22 cellular contexts compared by ENCODE assay signal in the genomic region with DNA sequence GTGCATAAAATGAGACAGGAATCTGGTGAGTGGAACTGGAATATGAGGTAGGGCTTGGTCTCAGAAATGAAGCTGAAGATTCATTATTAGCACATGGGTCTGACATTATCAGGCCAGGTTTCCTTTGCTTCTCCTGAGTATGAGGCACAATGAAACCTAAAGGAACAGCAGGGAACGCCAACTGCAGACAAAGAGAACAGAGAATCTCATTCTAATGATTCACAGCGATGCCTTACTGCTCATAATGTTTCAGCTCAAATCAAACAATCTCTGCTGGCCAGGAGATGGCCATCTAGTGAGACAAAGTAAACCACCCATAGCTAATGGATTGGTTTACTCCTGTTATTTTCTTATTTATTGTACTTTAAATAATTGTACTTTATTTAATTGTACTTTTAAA.
DNase-seq lines count a peak whose midpoint lies in the region; ATAC-seq and TF ChIP-seq lines count a peak whose summit lies in the region.
"Had no signal": no experiment of that assay in that cellular context is flagged by ENCODE, and none has a peak within 500 bp of the region (broad histone marks: within the 10 kb centered on the region; RNA-seq: fewer than 3 reads in every experiment).

No MANE protein-coding gene starts in this region.

- intact Hi-C loops in left ventricle myocardium inferior (cut with micrococcal nuclease) (no loop called here), left ventricle myocardium superior (cut with micrococcal nuclease) (no loop called here)

- H3K4me1 ChIP-seq in left ventricle myocardium inferior, result peaks cover 34% of the 10 kb centered on the region
- H3K4me1 ChIP-seq in urinary bladder (ENCODE audit: insufficient read depth), result no peaks in the 10 kb centered on the region
- H3K4me1 ChIP-seq: HAP-1, parathyroid adenoma, Peyer's patch, thyroid gland had no signal

- WGBS in urinary bladder, result 76% methylated on average over 2 of the region's 2 CpGs

- H3K9me3 ChIP-seq in left ventricle myocardium inferior (replicated peaks), result no peaks in the 10 kb centered on the region
- H3K9me3 ChIP-seq: HAP-1, Peyer's patch, thyroid gland had no signal

- peaks cover 12% of the 10 kb centered on the region for H3K36me3 ChIP-seq in left ventricle myocardium inferior
- no peaks in the 10 kb centered on the region for H3K36me3 ChIP-seq in urinary bladder (ENCODE audit: insufficient read depth)
- H3K36me3 ChIP-seq: HAP-1, Peyer's patch, thyroid gland had no signal

- in situ Hi-C loops in SK-MEL-5 (cut with HindIII; ENCODE audit: low pct_unique_long_range_greater_than_20kb, low sequenced_read_pairs), result no loop called here

- H3K4me3 ChIP-seq in left ventricle myocardium inferior (no peak overlapping the region), urinary bladder (ENCODE audit: low read depth, low read length) (no peak overlapping the region)
- H3K4me3 ChIP-seq: HAP-1, hepatocyte, Peyer's patch, thyroid gland had no signal

- no peak for ATAC-seq in left ventricle myocardium superior
- ATAC-seq: activated CD8-positive, alpha-beta T cell treated with anti-CD3 and anti-CD28 coated beads for 36 hours; right cardiac atrium had no signal

- no peak for TF ChIP-seq CTCF in left ventricle myocardium inferior (IDR thresholded peaks at IDR 0.05; ENCODE audit: borderline replicate concordance)

- DNase-seq in left ventricle myocardium inferior (no peak), left ventricle myocardium superior (no peak), SK-MEL-5 (ENCODE audit: low read depth, low spot score) (peak; percentile 21), iPS-NIHi11 (ENCODE audit: low spot score) (peak; percentile 14), activated gamma-delta T cell treated with Interleukin-2 at 50 U/mL for 16 hours (no peak), foreskin melanocyte (no peak)
- DNase-seq in stimulated activated CD4-positive, alpha-beta T cell treated with anti-CD3 and anti-CD28 coated beads, Interleukin-4, amount 100 ng/mL, for 24 hours, result no peak
- DNase-seq: activated CD8-positive, alpha-beta T cell treated with anti-CD3 and anti-CD28 coated beads for 36 hours; activated effector memory CD4-positive, alpha-beta T cell treated with Interleukin-2 at 50 U/mL for 16 hours; activated naive CD8-positive, alpha-beta T cell treated with anti-CD3 and anti-CD28 coated beads, Interleukin-2, amount 10 ng/mL, durations not matched to agents 7 days and 5 days; C1 segment of cervical spinal cord; Calu3; Peyer's patch; right cardiac atrium; SIG-M5; stimulated activated naive CD4-positive, alpha-beta T cell treated with Interleukin-2 at 50 U/mL for 16 hours; thyroid gland had no signal

- peak overlapping the region; percentile 77 for H3K27ac ChIP-seq in left ventricle myocardium inferior (replicated peaks)
- H3K27ac ChIP-seq in urinary bladder (ENCODE audit: low read depth), result peak overlapping the region; percentile 10
- H3K27ac ChIP-seq: epithelial cell of prostate, hepatocyte, parathyroid adenoma, Peyer's patch, thyroid gland had no signal

- no peaks in the 10 kb centered on the region for H3K27me3 ChIP-seq in left ventricle myocardium inferior (ENCODE audit: low read depth)
- H3K27me3 ChIP-seq: hepatocyte, Peyer's patch, thyroid gland had no signal

Comparison
In these comparisons a context has a peak if more than half of its experiments do, and no peak if none do; other contexts are left out.
1. DNase-seq: peak in SK-MEL-5 (single experiment) and iPS-NIHi11 (single experiment); none in left ventricle myocardium inferior (single experiment), left ventricle myocardium superior (single experiment), stimulated activated CD4-positive, alpha-beta T cell treated with anti-CD3 and anti-CD28 coated beads, Interleukin-4, amount 100 ng/mL, for 24 hours (single experiment), activated gamma-delta T cell treated with Interleukin-2 at 50 U/mL for 16 hours (single experiment) and foreskin melanocyte (single experiment).